ENCODE assay signal across 1 cellular context in the genomic region with DNA sequence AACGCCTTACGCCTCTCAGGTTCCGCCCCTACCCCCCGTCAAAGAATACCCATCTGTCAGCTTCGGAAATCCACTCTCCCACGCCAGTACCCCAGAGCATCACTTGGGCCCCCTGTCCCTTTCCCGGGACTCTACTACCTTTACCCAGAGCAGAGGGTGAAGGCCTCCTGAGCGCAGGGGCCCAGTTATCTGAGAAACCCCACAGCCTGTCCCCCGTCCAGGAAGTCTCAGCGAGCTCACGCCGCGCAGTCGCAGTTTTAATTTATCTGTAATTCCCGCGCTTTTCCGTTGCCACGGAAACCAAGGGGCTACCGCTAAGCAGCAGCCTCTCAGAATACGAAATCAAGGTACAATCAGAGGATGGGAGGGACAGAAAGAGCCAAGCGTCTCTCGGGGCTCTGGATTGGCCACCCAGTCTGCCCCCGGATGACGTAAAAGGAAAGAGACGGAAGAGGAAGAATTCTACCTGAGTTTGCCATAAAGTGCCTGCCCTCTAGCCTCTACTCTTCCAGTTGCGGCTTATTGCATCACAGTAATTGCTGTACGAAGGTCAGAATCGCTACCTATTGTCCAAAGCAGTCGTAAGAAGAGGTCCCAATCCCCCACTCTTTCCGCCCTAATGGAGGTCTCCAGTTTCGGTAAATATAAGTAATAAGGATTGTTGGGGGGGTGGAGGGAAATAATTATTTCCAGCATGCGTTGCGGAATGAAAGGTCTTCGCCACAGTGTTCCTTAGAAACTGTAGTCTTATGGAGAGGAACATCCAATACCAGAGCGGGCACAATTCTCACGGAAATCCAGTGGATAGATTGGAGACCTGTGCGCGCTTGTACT.
A peak's percentile ranks its signal among the peaks of the same experiment; 100 is the strongest.
TF ChIP-seq lines count a peak whose summit lies in the region.

A gene (minus strand): TSS at position 232 of the 834 bp plus-strand sequence. CDS start 1,268 bp downstream, outside the sequence.

TF ChIP-seq in HepG2, 621 proteins besides CTCF, POLR2A, EP300 and RAD21 (continued from another document and continues in another):
- TF ChIP-seq, protein P1, sequence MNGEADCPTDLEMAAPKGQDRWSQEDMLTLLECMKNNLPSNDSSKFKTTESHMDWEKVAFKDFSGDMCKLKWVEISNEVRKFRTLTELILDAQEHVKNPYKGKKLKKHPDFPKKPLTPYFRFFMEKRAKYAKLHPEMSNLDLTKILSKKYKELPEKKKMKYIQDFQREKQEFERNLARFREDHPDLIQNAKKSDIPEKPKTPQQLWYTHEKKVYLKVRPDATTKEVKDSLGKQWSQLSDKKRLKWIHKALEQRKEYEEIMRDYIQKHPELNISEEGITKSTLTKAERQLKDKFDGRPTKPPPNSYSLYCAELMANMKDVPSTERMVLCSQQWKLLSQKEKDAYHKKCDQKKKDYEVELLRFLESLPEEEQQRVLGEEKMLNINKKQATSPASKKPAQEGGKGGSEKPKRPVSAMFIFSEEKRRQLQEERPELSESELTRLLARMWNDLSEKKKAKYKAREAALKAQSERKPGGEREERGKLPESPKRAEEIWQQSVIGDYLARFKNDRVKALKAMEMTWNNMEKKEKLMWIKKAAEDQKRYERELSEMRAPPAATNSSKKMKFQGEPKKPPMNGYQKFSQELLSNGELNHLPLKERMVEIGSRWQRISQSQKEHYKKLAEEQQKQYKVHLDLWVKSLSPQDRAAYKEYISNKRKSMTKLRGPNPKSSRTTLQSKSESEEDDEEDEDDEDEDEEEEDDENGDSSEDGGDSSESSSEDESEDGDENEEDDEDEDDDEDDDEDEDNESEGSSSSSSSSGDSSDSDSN (CRISPR knock-in tag; IDR thresholded peaks at IDR 0.05), result no peak; the same call in 1 of the 2 replicates
- TF ChIP-seq BHLHE40 (IDR thresholded peaks at IDR 0.05; ENCODE audit: low read length) (peak; percentile 15; the same call in 1 of the 2 replicates), BCL6 (CRISPR knock-in tag; IDR thresholded peaks at IDR 0.05) (peak; percentile 77), IKZF4 (CRISPR knock-in tag; IDR thresholded peaks at IDR 0.05; ENCODE audit: borderline replicate concordance, low read depth, not compliant biosample characterization) (no peak), ZNF777 (CRISPR knock-in tag; IDR thresholded peaks at IDR 0.05) (peak; percentile 62), RXRB (CRISPR knock-in tag; IDR thresholded peaks at IDR 0.05; ENCODE audit: borderline replicate concordance) (peak; percentile 91), NFYB (CRISPR knock-in tag; IDR thresholded peaks at IDR 0.05) (peak; percentile 94), ZNF3 (CRISPR knock-in tag; IDR thresholded peaks at IDR 0.05) (no peak; the same call in 1 of the 2 replicates), RBFOX2 (IDR thresholded peaks at IDR 0.05; ENCODE audit: low read depth, low read length) (peak; percentile 51), ZFP36 (IDR thresholded peaks at IDR 0.05; ENCODE audit: borderline replicate concordance, low read depth, low read length, partially characterized antibody) (no peak), SOX5 (CRISPR knock-in tag; IDR thresholded peaks at IDR 0.05; ENCODE audit: borderline replicate concordance) (peak; percentile 78), HNF4G (IDR thresholded peaks at IDR 0.05; ENCODE audit: borderline replicate concordance, low read depth, low read length) (peak; percentile 97), HNF4G (CRISPR knock-in tag; IDR thresholded peaks at IDR 0.05; ENCODE audit: borderline replicate concordance, low read depth) (0 out of 2 replicates have a peak, but pooled peaks have one; percentile 58), MIXL1 (CRISPR knock-in tag; IDR thresholded peaks at IDR 0.05) (peak; percentile 54), MYC (CRISPR knock-in tag; IDR thresholded peaks at IDR 0.05; ENCODE audit: borderline replicate concordance) (no peak), YY1 (IDR thresholded peaks at IDR 0.05; ENCODE audit: insufficient read depth, insufficient replicate concordance, low read depth, low read length) (no peak), POGZ (CRISPR knock-in tag; IDR thresholded peaks at IDR 0.05) (0 out of 2 replicates have a peak, but pooled peaks have one; percentile 54), DMAP1 (CRISPR knock-in tag; IDR thresholded peaks at IDR 0.05) (peak; percentile 89), ZNF746 (CRISPR knock-in tag; IDR thresholded peaks at IDR 0.05) (no peak), KLF12 (CRISPR knock-in tag; IDR thresholded peaks at IDR 0.05; ENCODE audit: borderline replicate concordance) (0 out of 2 replicates have a peak, but pooled peaks have one; percentile 37), MBD4 (IDR thresholded peaks at IDR 0.05; ENCODE audit: borderline replicate concordance, low read length) (no peak), ZNF12 (CRISPR knock-in tag; IDR thresholded peaks at IDR 0.05) (0 out of 2 replicates have a peak, but pooled peaks have one; percentile 26), MTA3 (CRISPR knock-in tag; IDR thresholded peaks at IDR 0.05) (no peak), NR2C2 (CRISPR knock-in tag; IDR thresholded peaks at IDR 0.05; ENCODE audit: borderline replicate concordance) (peak; percentile 93), ZMYM3 (CRISPR knock-in tag; IDR thresholded peaks at IDR 0.05) (no peak), ZNF883 (CRISPR knock-in tag; IDR thresholded peaks at IDR 0.05; ENCODE audit: not compliant biosample characterization) (no peak), ZNF432 (CRISPR knock-in tag; IDR thresholded peaks at IDR 0.05; ENCODE audit: borderline replicate concordance) (no peak), SNAI1 (CRISPR knock-in tag; IDR thresholded peaks at IDR 0.05; ENCODE audit: borderline replicate concordance) (no peak; the same call in 1 of the 2 replicates), U2AF2 (IDR thresholded peaks at IDR 0.05; ENCODE audit: low read depth, low read length) (0 out of 2 replicates have a peak, but pooled peaks have one; percentile 46), ZNF674 (CRISPR knock-in tag; IDR thresholded peaks at IDR 0.05; ENCODE audit: low read depth) (no peak), IRX3 (CRISPR knock-in tag; IDR thresholded peaks at IDR 0.05; ENCODE audit: borderline replicate concordance, low read depth) (no peak), SAFB2 (CRISPR knock-in tag; IDR thresholded peaks at IDR 0.05; ENCODE audit: borderline replicate concordance, low read depth) (no peak), ZNF615 (CRISPR knock-in tag; IDR thresholded peaks at IDR 0.05; ENCODE audit: borderline replicate concordance) (no peak), HNF4A (CRISPR knock-in tag; IDR thresholded peaks at IDR 0.05) (peak; percentile 93), ZNF33A (CRISPR knock-in tag; IDR thresholded peaks at IDR 0.05; ENCODE audit: borderline replicate concordance) (no peak), GATAD2A (CRISPR knock-in tag; IDR thresholded peaks at IDR 0.05) (peak; percentile 83), SMAD9 (CRISPR knock-in tag; IDR thresholded peaks at IDR 0.05) (no peak), XBP1 (CRISPR knock-in tag; IDR thresholded peaks at IDR 0.05) (0 out of 2 replicates have a peak, but pooled peaks have one; percentile 21), CEBPB (IDR thresholded peaks at IDR 0.05; ENCODE audit: borderline replicate concordance, low read depth, low read length) (peak; percentile 100), ZNF782 (CRISPR knock-in tag; IDR thresholded peaks at IDR 0.05; ENCODE audit: borderline replicate concordance) (no peak; the same call in 1 of the 2 replicates), TCF7L2 (IDR thresholded peaks at IDR 0.05; ENCODE audit: low read depth, low read length) (no peak), SMC3 (IDR thresholded peaks at IDR 0.05; ENCODE audit: low read length) (peak; percentile 70; the same call in 1 of the 2 replicates), ZFP82 (CRISPR knock-in tag; IDR thresholded peaks at IDR 0.05; ENCODE audit: borderline replicate concordance) (no peak), ZZZ3 (CRISPR knock-in tag; IDR thresholded peaks at IDR 0.05; ENCODE audit: borderline replicate concordance) (no peak), FOXK2 (IDR thresholded peaks at IDR 0.05) (peak; percentile 69; the same call in 1 of the 2 replicates)
- TF ChIP-seq, protein P2, sequence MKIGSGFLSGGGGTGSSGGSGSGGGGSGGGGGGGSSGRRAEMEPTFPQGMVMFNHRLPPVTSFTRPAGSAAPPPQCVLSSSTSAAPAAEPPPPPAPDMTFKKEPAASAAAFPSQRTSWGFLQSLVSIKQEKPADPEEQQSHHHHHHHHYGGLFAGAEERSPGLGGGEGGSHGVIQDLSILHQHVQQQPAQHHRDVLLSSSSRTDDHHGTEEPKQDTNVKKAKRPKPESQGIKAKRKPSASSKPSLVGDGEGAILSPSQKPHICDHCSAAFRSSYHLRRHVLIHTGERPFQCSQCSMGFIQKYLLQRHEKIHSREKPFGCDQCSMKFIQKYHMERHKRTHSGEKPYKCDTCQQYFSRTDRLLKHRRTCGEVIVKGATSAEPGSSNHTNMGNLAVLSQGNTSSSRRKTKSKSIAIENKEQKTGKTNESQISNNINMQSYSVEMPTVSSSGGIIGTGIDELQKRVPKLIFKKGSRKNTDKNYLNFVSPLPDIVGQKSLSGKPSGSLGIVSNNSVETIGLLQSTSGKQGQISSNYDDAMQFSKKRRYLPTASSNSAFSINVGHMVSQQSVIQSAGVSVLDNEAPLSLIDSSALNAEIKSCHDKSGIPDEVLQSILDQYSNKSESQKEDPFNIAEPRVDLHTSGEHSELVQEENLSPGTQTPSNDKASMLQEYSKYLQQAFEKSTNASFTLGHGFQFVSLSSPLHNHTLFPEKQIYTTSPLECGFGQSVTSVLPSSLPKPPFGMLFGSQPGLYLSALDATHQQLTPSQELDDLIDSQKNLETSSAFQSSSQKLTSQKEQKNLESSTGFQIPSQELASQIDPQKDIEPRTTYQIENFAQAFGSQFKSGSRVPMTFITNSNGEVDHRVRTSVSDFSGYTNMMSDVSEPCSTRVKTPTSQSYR (CRISPR knock-in tag; IDR thresholded peaks at IDR 0.05; ENCODE audit: borderline replicate concordance), result peak; percentile 49; the same call in 1 of the 2 replicates
- TF ChIP-seq, protein P3, sequence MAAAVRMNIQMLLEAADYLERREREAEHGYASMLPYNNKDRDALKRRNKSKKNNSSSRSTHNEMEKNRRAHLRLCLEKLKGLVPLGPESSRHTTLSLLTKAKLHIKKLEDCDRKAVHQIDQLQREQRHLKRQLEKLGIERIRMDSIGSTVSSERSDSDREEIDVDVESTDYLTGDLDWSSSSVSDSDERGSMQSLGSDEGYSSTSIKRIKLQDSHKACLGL (CRISPR knock-in tag; IDR thresholded peaks at IDR 0.05), result peak; percentile 70; the same call in 1 of the 2 replicates
- TF ChIP-seq, protein P4, sequence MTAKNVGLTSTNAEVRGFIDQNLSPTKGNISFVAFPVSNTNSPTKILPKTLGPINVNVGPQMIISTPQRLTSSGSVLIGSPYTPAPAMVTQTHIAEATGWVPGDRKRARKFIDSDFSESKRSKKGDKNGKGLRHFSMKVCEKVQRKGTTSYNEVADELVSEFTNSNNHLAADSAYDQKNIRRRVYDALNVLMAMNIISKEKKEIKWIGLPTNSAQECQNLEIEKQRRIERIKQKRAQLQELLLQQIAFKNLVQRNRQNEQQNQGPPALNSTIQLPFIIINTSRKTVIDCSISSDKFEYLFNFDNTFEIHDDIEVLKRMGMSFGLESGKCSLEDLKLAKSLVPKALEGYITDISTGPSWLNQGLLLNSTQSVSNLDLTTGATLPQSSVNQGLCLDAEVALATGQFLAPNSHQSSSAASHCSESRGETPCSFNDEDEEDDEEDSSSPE (CRISPR knock-in tag; IDR thresholded peaks at IDR 0.05), result peak; percentile 100
- TF ChIP-seq, protein P5, sequence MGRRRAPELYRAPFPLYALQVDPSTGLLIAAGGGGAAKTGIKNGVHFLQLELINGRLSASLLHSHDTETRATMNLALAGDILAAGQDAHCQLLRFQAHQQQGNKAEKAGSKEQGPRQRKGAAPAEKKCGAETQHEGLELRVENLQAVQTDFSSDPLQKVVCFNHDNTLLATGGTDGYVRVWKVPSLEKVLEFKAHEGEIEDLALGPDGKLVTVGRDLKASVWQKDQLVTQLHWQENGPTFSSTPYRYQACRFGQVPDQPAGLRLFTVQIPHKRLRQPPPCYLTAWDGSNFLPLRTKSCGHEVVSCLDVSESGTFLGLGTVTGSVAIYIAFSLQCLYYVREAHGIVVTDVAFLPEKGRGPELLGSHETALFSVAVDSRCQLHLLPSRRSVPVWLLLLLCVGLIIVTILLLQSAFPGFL (CRISPR knock-in tag; IDR thresholded peaks at IDR 0.05), result no peak
- TF ChIP-seq, protein P6, sequence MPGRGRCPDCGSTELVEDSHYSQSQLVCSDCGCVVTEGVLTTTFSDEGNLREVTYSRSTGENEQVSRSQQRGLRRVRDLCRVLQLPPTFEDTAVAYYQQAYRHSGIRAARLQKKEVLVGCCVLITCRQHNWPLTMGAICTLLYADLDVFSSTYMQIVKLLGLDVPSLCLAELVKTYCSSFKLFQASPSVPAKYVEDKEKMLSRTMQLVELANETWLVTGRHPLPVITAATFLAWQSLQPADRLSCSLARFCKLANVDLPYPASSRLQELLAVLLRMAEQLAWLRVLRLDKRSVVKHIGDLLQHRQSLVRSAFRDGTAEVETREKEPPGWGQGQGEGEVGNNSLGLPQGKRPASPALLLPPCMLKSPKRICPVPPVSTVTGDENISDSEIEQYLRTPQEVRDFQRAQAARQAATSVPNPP (CRISPR knock-in tag; IDR thresholded peaks at IDR 0.05), result peak; percentile 81; the same call in 1 of the 2 replicates
- TF ChIP-seq, protein P7, sequence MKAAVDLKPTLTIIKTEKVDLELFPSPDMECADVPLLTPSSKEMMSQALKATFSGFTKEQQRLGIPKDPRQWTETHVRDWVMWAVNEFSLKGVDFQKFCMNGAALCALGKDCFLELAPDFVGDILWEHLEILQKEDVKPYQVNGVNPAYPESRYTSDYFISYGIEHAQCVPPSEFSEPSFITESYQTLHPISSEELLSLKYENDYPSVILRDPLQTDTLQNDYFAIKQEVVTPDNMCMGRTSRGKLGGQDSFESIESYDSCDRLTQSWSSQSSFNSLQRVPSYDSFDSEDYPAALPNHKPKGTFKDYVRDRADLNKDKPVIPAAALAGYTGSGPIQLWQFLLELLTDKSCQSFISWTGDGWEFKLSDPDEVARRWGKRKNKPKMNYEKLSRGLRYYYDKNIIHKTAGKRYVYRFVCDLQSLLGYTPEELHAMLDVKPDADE (CRISPR knock-in tag; IDR thresholded peaks at IDR 0.05), result no peak
- TF ChIP-seq, protein P8, sequence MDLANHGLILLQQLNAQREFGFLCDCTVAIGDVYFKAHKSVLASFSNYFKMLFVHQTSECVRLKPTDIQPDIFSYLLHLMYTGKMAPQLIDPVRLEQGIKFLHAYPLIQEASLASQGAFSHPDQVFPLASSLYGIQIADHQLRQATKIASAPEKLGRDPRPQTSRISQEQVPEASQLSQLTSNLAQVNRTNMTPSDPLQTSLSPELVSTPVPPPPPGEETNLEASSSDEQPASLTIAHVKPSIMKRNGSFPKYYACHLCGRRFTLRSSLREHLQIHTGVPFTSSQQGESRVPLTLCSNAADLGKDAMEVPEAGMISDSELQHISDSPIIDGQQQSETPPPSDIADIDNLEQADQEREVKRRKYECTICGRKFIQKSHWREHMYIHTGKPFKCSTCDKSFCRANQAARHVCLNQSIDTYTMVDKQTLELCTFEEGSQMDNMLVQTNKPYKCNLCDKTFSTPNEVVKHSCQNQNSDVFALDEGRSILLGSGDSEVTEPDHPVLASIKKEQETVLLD (CRISPR knock-in tag; IDR thresholded peaks at IDR 0.05; ENCODE audit: low read depth), result no peak
- TF ChIP-seq, protein P9, sequence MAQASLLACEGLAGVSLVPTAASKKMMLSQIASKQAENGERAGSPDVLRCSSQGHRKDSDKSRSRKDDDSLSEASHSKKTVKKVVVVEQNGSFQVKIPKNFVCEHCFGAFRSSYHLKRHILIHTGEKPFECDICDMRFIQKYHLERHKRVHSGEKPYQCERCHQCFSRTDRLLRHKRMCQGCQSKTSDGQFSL (CRISPR knock-in tag; IDR thresholded peaks at IDR 0.05), result no peak; the same call in 1 of the 2 replicates
- TF ChIP-seq, protein P10, sequence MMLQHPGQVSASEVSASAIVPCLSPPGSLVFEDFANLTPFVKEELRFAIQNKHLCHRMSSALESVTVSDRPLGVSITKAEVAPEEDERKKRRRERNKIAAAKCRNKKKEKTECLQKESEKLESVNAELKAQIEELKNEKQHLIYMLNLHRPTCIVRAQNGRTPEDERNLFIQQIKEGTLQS (CRISPR knock-in tag; IDR thresholded peaks at IDR 0.05), result peak; percentile 93
